7 cellular contexts compared by ENCODE assay signal in the genomic region with DNA sequence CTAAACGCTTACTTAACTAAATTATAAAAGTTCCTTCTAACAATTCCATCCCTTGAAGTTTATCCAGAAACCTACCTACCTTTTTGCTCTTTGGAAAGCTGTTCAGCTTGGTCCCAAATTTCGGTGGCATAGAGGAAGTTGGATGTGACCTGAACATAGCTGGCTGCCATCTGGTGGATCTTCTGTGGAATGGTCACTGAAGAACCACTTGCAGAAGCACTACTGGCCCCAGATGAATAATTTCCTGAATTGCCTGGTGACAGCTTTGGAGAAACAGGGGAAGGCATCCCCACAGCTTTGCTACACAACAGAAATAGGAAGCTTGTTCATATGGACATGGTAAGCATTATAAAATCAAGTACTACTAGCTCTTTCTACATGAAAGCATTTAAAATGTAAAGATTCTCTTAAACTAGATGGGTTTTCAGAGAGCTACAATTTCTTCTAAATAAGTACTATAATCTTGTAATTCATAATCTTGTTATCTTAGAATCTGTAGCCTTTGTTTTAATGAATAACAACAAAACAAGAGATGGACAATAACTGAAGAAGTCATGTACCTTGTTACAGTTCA. TPM values are rescaled to one million over a fixed set of nuclear protein-coding genes. Genes with fewer than 3 reads are reported as not detected.
DNase-seq lines count a peak whose midpoint lies in the region; ATAC-seq and TF ChIP-seq lines count a peak whose summit lies in the region.

No MANE protein-coding gene starts in this region.

- peak; percentile 65 for ATAC-seq in activated T-helper 17 cell treated with anti-CD3 and anti-CD28 coated beads, Interleukin-2, amount 50 U/mL, for 72 hours (replicated peaks)
- peak; percentile 77 to 88 (median 84) for ATAC-seq in heart left ventricle

- 35 to 42% (median 37%) methylated on average over 2 of the region's 2 CpGs for WGBS in heart left ventricle, 4 donors

- no peak overlapping the region for H3K27ac ChIP-seq in heart left ventricle

- H3K27me3 Mint-ChIP-seq in activated T-helper 17 cell treated with anti-CD3 and anti-CD28 coated beads, Interleukin-2, amount 50 U/mL, for 72 hours, result no peaks in the 10 kb centered on the region

- no peaks in the 10 kb centered on the region for H3K9me3 Mint-ChIP-seq in activated T-helper 17 cell treated with anti-CD3 and anti-CD28 coated beads, Interleukin-2, amount 50 U/mL, for 72 hours

- no peak overlapping the region for H3K4me3 Mint-ChIP-seq in activated T-helper 17 cell treated with anti-CD3 and anti-CD28 coated beads, Interleukin-2, amount 50 U/mL, for 72 hours

- H3K27me3 ChIP-seq in heart left ventricle, result no peaks in the 10 kb centered on the region

- peak; percentile 67 for TF ChIP-seq CTCF in HFF-Myc (IDR thresholded peaks at IDR 0.05; ENCODE audit: low read depth, low read length, missing control alignments)
- peak; percentile 50 to 80 (median 67) for TF ChIP-seq CTCF in heart left ventricle (IDR thresholded peaks at IDR 0.05)

- H3K9me3 ChIP-seq in heart left ventricle, result no peaks in the 10 kb centered on the region

- TF ChIP-seq POLR2A in heart left ventricle (IDR thresholded peaks at IDR 0.05), result no peak

- peaks cover 2 to 100% (median 95%) of the 10 kb centered on the region in 9 donors for H3K36me3 ChIP-seq in heart left ventricle

- H3K36me3 Mint-ChIP-seq in activated T-helper 17 cell treated with anti-CD3 and anti-CD28 coated beads, Interleukin-2, amount 50 U/mL, for 72 hours (ENCODE audit: low read depth), result peaks cover 98% of the 10 kb centered on the region

- intact Hi-C loops in heart left ventricle (cut with DNase I), result loop anchor here in 9 of 10 donors (1.0 to 10.0 kb wide), 5 partner anchors 51 to 499 kb away; a partner anchor contains a TSS
- intact Hi-C loops in posterior cingulate gyrus (cut with DNase I), result loop anchor here (5.0 to 10.0 kb wide), 3 partner anchors 51 to 496 kb away; a partner anchor contains a TSS

- H3K27ac Mint-ChIP-seq in activated T-helper 17 cell treated with anti-CD3 and anti-CD28 coated beads, Interleukin-2, amount 50 U/mL, for 72 hours, result no peak overlapping the region

- DNase-seq in ELF-1 (ENCODE audit: low read depth, low spot score), result peak; percentile 45
- peak; percentile 45 for DNase-seq in HFF-Myc (ENCODE audit: extremely low read depth, low read depth)
- DNase-seq in NCI-H748 (lab: John Stamatoyannopoulos, UW; ENCODE audit: unreplicated experiment), result peak; percentile 62
- peak in 4 of 5 donors; percentile 42 to 61 (median 46) for DNase-seq in heart left ventricle
- DNase-seq in posterior cingulate gyrus, result peak in 8 of 10 donors; percentile 18 to 91 (median 59)
- no peak for DNase-seq in NK-92 treated with Interleukin-12 subunit alpha and Interleukin-12 subunit beta, amount 100 ng/mL, for 24 hours (lab: John Stamatoyannopoulos, UW)

- no peak overlapping the region for H3K4me3 ChIP-seq in HFF-Myc (replicated peaks; ENCODE audit: low read depth, low read length)
- H3K4me3 ChIP-seq in heart left ventricle, result no peak overlapping the region

- H3K4me1 ChIP-seq in heart left ventricle, result peaks cover 0 to 4% (median 0%) of the 10 kb centered on the region in 12 donors

- peaks cover 10% of the 10 kb centered on the region for H3K4me1 Mint-ChIP-seq in activated T-helper 17 cell treated with anti-CD3 and anti-CD28 coated beads, Interleukin-2, amount 50 U/mL, for 72 hours

RNA-seq across cellular contexts. Expression of a gene that starts 9.9 kb away (rescaled TPM):
- 1 to 10 TPM; 1.8 to 2.9 TPM for total RNA-seq in activated T-helper 17 cell treated with anti-CD3 and anti-CD28 coated beads, Interleukin-2, amount 50 U/mL, for 72 hours
- 1 to 10 TPM in 4 of 9 donors, under 1 TPM in 5; 0.16 to 1.9 (median 0.91) TPM for total RNA-seq in heart left ventricle
- 1 to 10 TPM in 1 of 2 donors, under 1 TPM in 1; 0.37 to 2.0 TPM for polyA plus RNA-seq in heart left ventricle

RNA-seq across cellular contexts. Expression of a gene that starts 16.9 kb away (rescaled TPM):
- total RNA-seq in activated T-helper 17 cell treated with anti-CD3 and anti-CD28 coated beads, Interleukin-2, amount 50 U/mL, for 72 hours, result 100 to 1,000 TPM; 219 to 408 TPM
- 1,000 to 10,000 TPM in 6 of 9 donors, 100 to 1,000 TPM in 3; 539 to 2,034 (median 1,454) TPM for total RNA-seq in heart left ventricle
- polyA plus RNA-seq in heart left ventricle, result 1,000 to 10,000 TPM in 1 of 2 donors, 100 to 1,000 TPM in 1; 656 to 2,165 TPM

RNA-seq across cellular contexts. Expression of a gene that starts 17.1 kb away (rescaled TPM):
- under 1 TPM; 0.26 to 0.69 TPM for total RNA-seq in activated T-helper 17 cell treated with anti-CD3 and anti-CD28 coated beads, Interleukin-2, amount 50 U/mL, for 72 hours
- under 1 TPM in 8 of 9 donors, not detected in 1; 0.25 to 1.00 (median 0.51) TPM for total RNA-seq in heart left ventricle
- polyA plus RNA-seq in heart left ventricle, result under 1 TPM; 0.10 to 0.27 TPM

RNA-seq across cellular contexts. Expression of a gene that starts 52.9 kb away (rescaled TPM):
- 1 to 10 TPM in 1 of 2 donors, under 1 TPM in 1; 0.54 to 3.4 TPM for total RNA-seq in activated T-helper 17 cell treated with anti-CD3 and anti-CD28 coated beads, Interleukin-2, amount 50 U/mL, for 72 hours
- 1 to 10 TPM; 2.9 to 6.8 (median 4.7) TPM for total RNA-seq in heart left ventricle
- polyA plus RNA-seq in heart left ventricle, result 1 to 10 TPM; 2.0 to 4.8 TPM
